Comparison of ENCODE assay signal across 26 cellular contexts in genomic region chr6:111911428-111911827, GRCh38.
"Had no signal": no experiment of that assay in that cellular context is flagged by ENCODE, and none has a peak within 500 bp of the region (broad histone marks: within the 10 kb centered on the region; RNA-seq: fewer than 3 reads in every experiment).

No MANE protein-coding gene starts in this region.

- FAIRE-seq: endometrium, frontal cortex had no signal

- H3K9me3 ChIP-seq: ascending aorta, colonic mucosa, esophagus squamous epithelium, right atrium auricular region, spleen, thoracic aorta, uterus had no signal

- H3K27ac ChIP-seq: ascending aorta, cardiac muscle cell, colonic mucosa, epithelial cell of prostate, esophagus squamous epithelium, right atrium auricular region, spleen, thoracic aorta, uterus had no signal

- DNase-seq: activated CD4-positive, alpha-beta memory T cell treated with anti-CD3 and anti-CD28 coated beads, Interleukin-2, amount 10 ng/mL, durations not matched to agents 7 days and 5 days; activated CD4-positive, alpha-beta T cell treated with anti-CD3 and anti-CD28 coated beads for 1 hour; activated CD4-positive, alpha-beta T cell treated with anti-CD3 and anti-CD28 coated beads, Interleukin-2, amount 10 ng/mL, durations not matched to agents 7 days and 5 days; activated CD8-positive, alpha-beta memory T cell treated with anti-CD3 and anti-CD28 coated beads, Interleukin-2, amount 50 U/mL, for 48 hours; activated gamma-delta T cell; activated naive CD4-positive, alpha-beta T cell treated with anti-CD3 and anti-CD28 coated beads, Interleukin-2, amount 10 ng/mL, durations not matched to agents 7 days and 5 days; activated naive CD8-positive, alpha-beta T cell treated with anti-CD3 and anti-CD28 coated beads, Interleukin-2, amount 10 ng/mL, durations not matched to agents 7 days and 5 days; activated T-cell treated with anti-CD3 and anti-CD28 coated beads, Interleukin-2, amount 50 U/mL, for 24 hours; cerebellar nuclear complex; colonic mucosa; effector CD8-positive, alpha-beta T cell; esophagus squamous epithelium; midbrain; naive thymus-derived CD4-positive, alpha-beta T cell; occipital lobe; spleen; T-helper 9 cell; trophoblast cell; uterus had no signal

- H3K36me3 ChIP-seq: ascending aorta, cardiac muscle cell, colonic mucosa, esophagus squamous epithelium, right atrium auricular region, spleen, thoracic aorta, uterus had no signal

- H3K27me3 ChIP-seq: ascending aorta, cardiac muscle cell, colonic mucosa, esophagus squamous epithelium, right atrium auricular region, spleen, uterus had no signal

- ATAC-seq: naive thymus-derived CD4-positive, alpha-beta T cell had no signal

- H3K4me3 ChIP-seq: ascending aorta, cardiac muscle cell, colonic mucosa, esophagus squamous epithelium, right atrium auricular region, spleen, thoracic aorta, uterus had no signal

- H3K4me1 ChIP-seq: ascending aorta, colonic mucosa, esophagus squamous epithelium, right atrium auricular region, spleen, uterus had no signal
